In the genomic region with DNA sequence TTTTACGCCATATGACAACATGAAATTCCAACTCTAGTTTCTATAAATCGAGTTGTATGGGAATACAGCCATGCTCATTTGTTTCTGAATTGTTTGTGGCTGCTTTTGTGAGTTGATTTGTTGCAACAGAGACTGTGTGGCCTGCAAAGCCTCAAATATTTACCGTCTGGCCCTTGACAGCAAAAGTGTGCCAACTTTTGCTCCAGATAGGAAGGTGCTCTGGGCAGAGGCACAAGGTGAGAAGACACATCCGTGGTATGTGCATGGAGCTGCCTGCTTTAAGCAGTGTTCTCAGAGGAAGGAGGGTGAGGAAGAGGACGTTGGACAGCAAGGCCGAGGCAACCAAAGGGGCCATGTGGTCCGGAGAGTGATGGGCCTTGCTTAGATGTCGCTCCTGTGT, we compare ENCODE assay signal across 23 cellular contexts. TPM values are rescaled to one million over a fixed set of nuclear protein-coding genes. Genes with fewer than 3 reads are reported as not detected.
A peak's percentile ranks its signal among the peaks of the same experiment; 100 is the strongest.
DNase-seq lines count a peak whose midpoint lies in the region; ATAC-seq, FAIRE-seq and TF ChIP-seq lines count a peak whose summit lies in the region.
"Had no signal": no experiment of that assay in that cellular context is flagged by ENCODE, and none has a peak within 500 bp of the region (broad histone marks: within the 10 kb centered on the region; RNA-seq: fewer than 3 reads in every experiment).

No MANE protein-coding gene starts in this region.

- TF ChIP-seq CTCF in astrocyte (IDR thresholded peaks at IDR 0.05; ENCODE audit: insufficient read depth, low read depth, low read length) (no peak), bronchial epithelial cell (IDR thresholded peaks at IDR 0.05; ENCODE audit: insufficient read depth, low read length, severe bottlenecking) (no peak), left lung (IDR thresholded peaks at IDR 0.05) (no peak), prostate gland (IDR thresholded peaks at IDR 0.05) (no peak)

- no peaks in the 10 kb centered on the region for H3K4me1 Mint-ChIP-seq in astrocyte (ENCODE audit: low read depth, unreplicated experiment)
- H3K4me1 Mint-ChIP-seq: CD4-positive, CD25-positive, alpha-beta regulatory T cell; H9 had no signal

- no peak for TF ChIP-seq POLR2A in prostate gland (IDR thresholded peaks at IDR 0.05)

- H3K4me2 ChIP-seq in astrocyte (ENCODE audit: low read length) = no peak overlapping the region
- H3K4me2 ChIP-seq: A549, PC-9, SK-N-SH had no signal

- H3K9me3 ChIP-seq in astrocyte (ENCODE audit: insufficient read depth, low read depth, low read length) = peaks cover 3% of the 10 kb centered on the region
- no peaks in the 10 kb centered on the region for H3K9me3 ChIP-seq in left lung
- no peaks in the 10 kb centered on the region for H3K9me3 ChIP-seq in prostate gland
- H3K9me3 ChIP-seq: A549, BE2C, SK-N-SH had no signal

- H3K36me3 Mint-ChIP-seq in astrocyte (ENCODE audit: low read depth, unreplicated experiment) = no peaks in the 10 kb centered on the region
- H3K36me3 Mint-ChIP-seq: CD4-positive, CD25-positive, alpha-beta regulatory T cell had no signal

- H3K27me3 Mint-ChIP-seq in astrocyte (ENCODE audit: low read depth, unreplicated experiment) = peaks cover 9% of the 10 kb centered on the region
- H3K27me3 Mint-ChIP-seq: CD4-positive, CD25-positive, alpha-beta regulatory T cell had no signal

- peak; percentile 83 for ATAC-seq in left lung
- ATAC-seq: A549 had no signal

- H3K27me3 ChIP-seq in astrocyte (ENCODE audit: insufficient read depth, low read length) (no peaks in the 10 kb centered on the region), bronchial epithelial cell (ENCODE audit: control insufficient read depth, insufficient read depth, low read length) (no peaks in the 10 kb centered on the region), left lung (no peaks in the 10 kb centered on the region), prostate gland (replicated peaks; ENCODE audit: insufficient read depth) (no peaks in the 10 kb centered on the region)
- H3K27me3 ChIP-seq: BE2C had no signal

- no peak overlapping the region for H3K27ac Mint-ChIP-seq in astrocyte (ENCODE audit: unreplicated experiment)
- H3K27ac Mint-ChIP-seq: CD4-positive, CD25-positive, alpha-beta regulatory T cell; H9 had no signal

- no peaks in the 10 kb centered on the region for H3K79me2 ChIP-seq in astrocyte (ENCODE audit: insufficient read depth, low read length)

- H3K9me3 Mint-ChIP-seq in astrocyte (ENCODE audit: unreplicated experiment) = no peaks in the 10 kb centered on the region

- H3K4me1 ChIP-seq in astrocyte (ENCODE audit: insufficient read depth, low read length) (no peaks in the 10 kb centered on the region), left lung (no peaks in the 10 kb centered on the region), prostate gland (replicated peaks) (no peaks in the 10 kb centered on the region)
- H3K4me1 ChIP-seq: A549, BE2C had no signal

- peak; percentile 7 for DNase-seq in astrocyte (ENCODE audit: low read depth)
- no peak for DNase-seq in bronchial epithelial cell (ENCODE audit: low read depth)
- no peak for DNase-seq in left lung
- DNase-seq in prostate gland (ENCODE audit: low spot score) = peak; percentile 48
- no peak for DNase-seq in D341Med (ENCODE audit: low spot score)
- DNase-seq in superior temporal gyrus (ENCODE audit: extremely low spot score) = no peak
- no peak for DNase-seq in NCI-H146 treated with DMSO at 0.1 percent for 48 hours (lab: John Stamatoyannopoulos, UW; ENCODE audit: unreplicated experiment)
- DNase-seq: BE2C; CD4-positive, CD25-positive, alpha-beta regulatory T cell; DMS79; H9; KBM-7; NCI-H1092; NCI-H1436 treated with DMSO at 0.1 percent for 48 hours; NCI-H2029; NCI-H2227 treated with DMSO at 0.1 percent for 48 hours; NCI-H510A treated with DMSO at 0.1 percent for 48 hours; NCI-H748 treated with DMSO at 0.1 percent for 48 hours; PC-9; RPMI8226; SIG-M5; SK-N-SH had no signal

- H3K4me3 ChIP-seq in astrocyte (ENCODE audit: insufficient read depth, low read depth, low read length) (no peak overlapping the region), bronchial epithelial cell (ENCODE audit: low read depth, low read length) (no peak overlapping the region), left lung (no peak overlapping the region), prostate gland (no peak overlapping the region)
- H3K4me3 ChIP-seq: A549, PC-9 had no signal

- 53% methylated on average over 8 of the region's 8 CpGs for WGBS in prostate gland

- no peak overlapping the region for H3K9ac ChIP-seq in astrocyte (ENCODE audit: low read length)
- H3K9ac ChIP-seq: SK-N-SH had no signal

- no peak for FAIRE-seq in astrocyte (lab: Jason Lieb, UNC)
- peak; percentile 91 for FAIRE-seq in bronchial epithelial cell (lab: Jason Lieb, UNC)
- FAIRE-seq: A549 had no signal

- intact Hi-C loops in left lung (cut with DNase I) = loop anchor here (10.0 kb wide), 2 partner anchors 389 to 929 kb away; no protein-coding TSS in a partner anchor
- intact Hi-C loops in prostate gland (cut with DNase I) = no loop called here

- H2AFZ ChIP-seq in astrocyte (ENCODE audit: low read depth, low read length) = no peak overlapping the region
- H2AFZ ChIP-seq: PC-9 had no signal

- H4K20me1 ChIP-seq in astrocyte (ENCODE audit: insufficient read depth, low read length) = no peaks in the 10 kb centered on the region

- H3K27ac ChIP-seq in astrocyte (ENCODE audit: low read depth, low read length) (no peak overlapping the region), left lung (no peak overlapping the region), prostate gland (no peak overlapping the region)
- H3K27ac ChIP-seq: A549, PC-9 had no signal

- no peak overlapping the region for H3K4me3 Mint-ChIP-seq in astrocyte (ENCODE audit: unreplicated experiment)
- H3K4me3 Mint-ChIP-seq: CD4-positive, CD25-positive, alpha-beta regulatory T cell; H9 had no signal

- H3K36me3 ChIP-seq in astrocyte (ENCODE audit: insufficient read depth, low read length) = no peaks in the 10 kb centered on the region
- H3K36me3 ChIP-seq in bronchial epithelial cell (ENCODE audit: control insufficient read depth, insufficient read depth, low read length) = no peaks in the 10 kb centered on the region
- no peaks in the 10 kb centered on the region for H3K36me3 ChIP-seq in left lung
- no peaks in the 10 kb centered on the region for H3K36me3 ChIP-seq in prostate gland
- H3K36me3 ChIP-seq: BE2C had no signal

RNA-seq across cellular contexts. Expression of gene IYD, which starts 57.4 kb away (rescaled TPM):
- total RNA-seq in astrocyte (not detected in 2 replicates), bronchial epithelial cell (not detected in 2 replicates), left lung (1 to 10 TPM; 1.3 to 7.7 TPM), prostate gland (under 1 TPM; 0.05 to 0.45 TPM)
- total RNA-seq: CD4-positive, CD25-positive, alpha-beta regulatory T cell; H9; PC-9 had no signal

Comparison
In these comparisons a context has a peak if more than half of its experiments do, and no peak if none do; other contexts are left out.
1. DNase-seq: peak in astrocyte (single experiment) and prostate gland (single experiment); none in bronchial epithelial cell (single experiment), left lung (0 of 2), D341Med (single experiment), superior temporal gyrus (single experiment) and NCI-H146 treated with DMSO at 0.1 percent for 48 hours (single experiment).